Comparison of ENCODE assay signal across 1 cellular context in the genomic region with DNA sequence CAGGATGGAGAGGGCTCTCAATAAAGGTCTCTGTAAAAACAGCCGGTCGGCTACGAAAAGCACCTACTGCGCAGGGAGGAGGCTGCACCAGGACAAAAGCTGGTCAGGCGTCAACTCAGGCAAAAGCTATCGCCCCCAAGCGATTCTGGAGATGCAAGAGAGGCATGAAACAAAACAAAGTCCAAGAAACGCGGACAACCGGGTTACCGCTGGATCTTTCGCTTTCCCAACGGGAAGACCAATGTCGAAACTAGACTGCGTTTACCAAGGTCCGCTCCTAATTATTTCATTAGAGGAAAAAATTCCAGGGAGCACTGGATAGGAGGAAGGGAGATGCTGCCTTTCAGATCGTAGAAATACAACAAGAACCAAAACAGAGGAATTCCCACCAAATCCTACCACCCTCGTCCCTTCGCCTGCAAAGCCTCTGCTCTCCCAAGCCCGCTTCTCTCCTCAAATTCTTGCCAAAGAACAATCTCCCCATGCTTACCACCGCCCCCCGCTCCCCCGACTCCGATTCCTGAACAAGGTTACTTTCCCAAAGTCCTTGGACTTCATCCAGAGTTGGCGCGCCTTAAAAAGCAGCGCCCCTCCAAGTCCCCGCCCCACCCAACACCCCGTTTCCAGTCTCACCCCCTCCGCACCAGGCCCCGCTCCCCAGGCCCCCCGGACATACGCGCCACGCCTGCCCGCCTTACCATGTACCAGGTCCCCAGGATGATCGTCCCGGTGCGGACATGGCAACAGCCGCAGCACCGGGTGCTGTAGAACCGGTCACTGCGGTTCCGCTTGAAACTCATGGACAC.
TF ChIP-seq lines count a peak whose summit lies in the region.

No MANE protein-coding gene starts in this region.

TF ChIP-seq in K562, 482 proteins besides CTCF, POLR2A, EP300 and RAD21 (continued from another document):
- TF ChIP-seq, protein P1, sequence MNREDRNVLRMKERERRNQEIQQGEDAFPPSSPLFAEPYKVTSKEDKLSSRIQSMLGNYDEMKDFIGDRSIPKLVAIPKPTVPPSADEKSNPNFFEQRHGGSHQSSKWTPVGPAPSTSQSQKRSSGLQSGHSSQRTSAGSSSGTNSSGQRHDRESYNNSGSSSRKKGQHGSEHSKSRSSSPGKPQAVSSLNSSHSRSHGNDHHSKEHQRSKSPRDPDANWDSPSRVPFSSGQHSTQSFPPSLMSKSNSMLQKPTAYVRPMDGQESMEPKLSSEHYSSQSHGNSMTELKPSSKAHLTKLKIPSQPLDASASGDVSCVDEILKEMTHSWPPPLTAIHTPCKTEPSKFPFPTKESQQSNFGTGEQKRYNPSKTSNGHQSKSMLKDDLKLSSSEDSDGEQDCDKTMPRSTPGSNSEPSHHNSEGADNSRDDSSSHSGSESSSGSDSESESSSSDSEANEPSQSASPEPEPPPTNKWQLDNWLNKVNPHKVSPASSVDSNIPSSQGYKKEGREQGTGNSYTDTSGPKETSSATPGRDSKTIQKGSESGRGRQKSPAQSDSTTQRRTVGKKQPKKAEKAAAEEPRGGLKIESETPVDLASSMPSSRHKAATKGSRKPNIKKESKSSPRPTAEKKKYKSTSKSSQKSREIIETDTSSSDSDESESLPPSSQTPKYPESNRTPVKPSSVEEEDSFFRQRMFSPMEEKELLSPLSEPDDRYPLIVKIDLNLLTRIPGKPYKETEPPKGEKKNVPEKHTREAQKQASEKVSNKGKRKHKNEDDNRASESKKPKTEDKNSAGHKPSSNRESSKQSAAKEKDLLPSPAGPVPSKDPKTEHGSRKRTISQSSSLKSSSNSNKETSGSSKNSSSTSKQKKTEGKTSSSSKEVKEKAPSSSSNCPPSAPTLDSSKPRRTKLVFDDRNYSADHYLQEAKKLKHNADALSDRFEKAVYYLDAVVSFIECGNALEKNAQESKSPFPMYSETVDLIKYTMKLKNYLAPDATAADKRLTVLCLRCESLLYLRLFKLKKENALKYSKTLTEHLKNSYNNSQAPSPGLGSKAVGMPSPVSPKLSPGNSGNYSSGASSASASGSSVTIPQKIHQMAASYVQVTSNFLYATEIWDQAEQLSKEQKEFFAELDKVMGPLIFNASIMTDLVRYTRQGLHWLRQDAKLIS (CRISPR knock-in tag; IDR thresholded peaks at IDR 0.05): peak; percentile 71; the same call in 1 of the 2 replicates
TF ChIP-seq in K562: peak in this region for 23.
